In the genomic region with DNA sequence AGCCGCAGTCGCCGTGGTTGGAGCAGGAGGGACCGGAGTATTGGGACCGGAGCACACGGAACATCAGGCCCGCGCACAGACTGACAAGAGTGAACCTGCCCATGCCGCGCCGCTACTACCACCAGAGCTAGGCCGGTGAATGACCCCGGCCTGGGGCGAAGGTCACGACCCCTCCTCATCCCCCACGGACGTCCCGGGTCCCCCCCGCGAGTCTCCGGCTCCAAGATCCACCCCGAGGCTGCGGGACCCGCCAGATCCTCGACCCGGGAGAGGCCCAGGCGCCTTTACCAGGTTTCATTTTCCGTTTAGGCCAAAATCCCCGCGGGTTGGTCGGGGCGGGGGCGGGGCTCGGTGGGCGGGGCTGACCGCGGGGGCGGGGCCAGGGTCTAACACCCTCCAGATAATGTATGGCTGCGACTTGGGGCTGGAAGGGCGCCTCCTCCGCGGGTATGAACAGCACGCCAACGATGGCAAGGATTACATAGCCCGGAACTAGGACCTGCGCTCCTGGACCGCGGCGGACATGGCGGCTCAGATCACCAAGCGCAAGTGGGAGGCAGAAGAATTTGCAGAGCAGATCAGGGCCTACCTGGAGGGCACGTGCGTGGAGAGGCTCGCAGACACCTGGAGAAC, we compare ENCODE assay signal across 8 cellular contexts. TPM values are rescaled to one million over a fixed set of nuclear protein-coding genes. Genes with fewer than 3 reads are reported as not detected.
DNase-seq lines count a peak whose midpoint lies in the region; ATAC-seq and TF ChIP-seq lines count a peak whose summit lies in the region.

No MANE protein-coding gene starts in this region.

- H3K36me3 ChIP-seq in BJ (ENCODE audit: control insufficient read depth, insufficient read depth, low read length) (no peaks in the 10 kb centered on the region), endocrine pancreas (ENCODE audit: control insufficient read depth, insufficient read depth, low read length) (no peaks in the 10 kb centered on the region), mucosa of stomach (ENCODE audit: control insufficient read depth, insufficient read depth, low read length) (no peaks in the 10 kb centered on the region)

- peak overlapping the region; percentile 96 for H3K27ac Mint-ChIP-seq in stimulated activated naive B cell treated with anti-CD40 and anti-IgM and Interleukin-4, amounts not matched to agents 10 μg/mL and 1 μg/mL and 100 μg/mL, for 72 hours

- DNase-seq in BJ (ENCODE audit: low read depth) (no peak), NCI-H2029 (lab: John Stamatoyannopoulos, UW) (peak; percentile 62), NCI-H446 (lab: John Stamatoyannopoulos, UW) (no peak)
- DNase-seq in activated CD8-positive, alpha-beta memory T cell treated with anti-CD3 and anti-CD28 coated beads for 24 hours: peak; percentile 84
- DNase-seq in stimulated activated naive B cell treated with anti-CD40 and anti-IgM and Interleukin-4, amounts not matched to agents 10 μg/mL and 1 μg/mL and 100 μg/mL, for 72 hours: peak; percentile 65

- TF ChIP-seq CTCF in BJ (IDR thresholded peaks at IDR 0.05; ENCODE audit: insufficient read depth, low read depth, low read length): no peak

- peak overlapping the region; percentile 77 for H3K9ac ChIP-seq in endocrine pancreas (ENCODE audit: control insufficient read depth, insufficient read depth, low read length)
- peak overlapping the region; percentile 98 for H3K9ac ChIP-seq in mucosa of stomach (ENCODE audit: low read length)

- no peaks in the 10 kb centered on the region for H3K9me3 ChIP-seq in endocrine pancreas (ENCODE audit: control insufficient read depth, low read length)
- no peaks in the 10 kb centered on the region for H3K9me3 ChIP-seq in mucosa of stomach (ENCODE audit: control insufficient read depth, low read length)

- POLR2A ChIA-PET in BJ (lab: Charles Lee): no interaction called here

- peak overlapping the region; percentile 56 for H3K4me3 ChIP-seq in BJ (ENCODE audit: low read depth, low read length)
- peak overlapping the region; percentile 61 for H3K4me3 ChIP-seq in endocrine pancreas (ENCODE audit: control insufficient read depth, insufficient read depth, low read length)
- peak overlapping the region; percentile 17 for H3K4me3 ChIP-seq in mucosa of stomach (ENCODE audit: low read length)

- ATAC-seq in GM21529 (IDR thresholded peaks at IDR 0.05; ENCODE audit: unreplicated experiment): peak; percentile 73
- ATAC-seq in stimulated activated naive B cell treated with anti-CD40 and anti-IgM and Interleukin-4, amounts not matched to agents 10 μg/mL and 1 μg/mL and 100 μg/mL, for 72 hours (replicated peaks): peak; percentile 86 to 90

- H3K4me3 Mint-ChIP-seq in stimulated activated naive B cell treated with anti-CD40 and anti-IgM and Interleukin-4, amounts not matched to agents 10 μg/mL and 1 μg/mL and 100 μg/mL, for 72 hours: peak overlapping the region; percentile 84 to 93

- H3K4me1 ChIP-seq in endocrine pancreas (ENCODE audit: control insufficient read depth, insufficient read depth, low read length) (no peaks in the 10 kb centered on the region), mucosa of stomach (ENCODE audit: control insufficient read depth, insufficient read depth, low read length) (peaks cover 10% of the 10 kb centered on the region)

- CTCF ChIA-PET in BJ (lab: Yijun Ruan, JAX): interaction anchor here (0.6 kb wide), 1 partner anchor 10 kb away, joined by 3 read pairs; no protein-coding TSS in a partner anchor

- peaks cover 24 to 52% of the 10 kb centered on the region in 2 donors for H3K4me1 Mint-ChIP-seq in stimulated activated naive B cell treated with anti-CD40 and anti-IgM and Interleukin-4, amounts not matched to agents 10 μg/mL and 1 μg/mL and 100 μg/mL, for 72 hours

- H3K27me3 Mint-ChIP-seq in stimulated activated naive B cell treated with anti-CD40 and anti-IgM and Interleukin-4, amounts not matched to agents 10 μg/mL and 1 μg/mL and 100 μg/mL, for 72 hours: no peaks in the 10 kb centered on the region

- H3K27me3 ChIP-seq in BJ (ENCODE audit: control insufficient read depth, insufficient read depth, low read length) (peaks cover 4% of the 10 kb centered on the region), endocrine pancreas (ENCODE audit: control insufficient read depth, insufficient read depth, low read length) (no peaks in the 10 kb centered on the region), mucosa of stomach (ENCODE audit: control insufficient read depth, insufficient read depth, low read length) (no peaks in the 10 kb centered on the region)

- H3K36me3 Mint-ChIP-seq in stimulated activated naive B cell treated with anti-CD40 and anti-IgM and Interleukin-4, amounts not matched to agents 10 μg/mL and 1 μg/mL and 100 μg/mL, for 72 hours: peaks cover 7 to 17% of the 10 kb centered on the region in 2 donors

- no peaks in the 10 kb centered on the region for H3K9me3 Mint-ChIP-seq in stimulated activated naive B cell treated with anti-CD40 and anti-IgM and Interleukin-4, amounts not matched to agents 10 μg/mL and 1 μg/mL and 100 μg/mL, for 72 hours

RNA-seq across cellular contexts. Expression of a gene that starts 15.4 kb away (rescaled TPM):
- polyA plus RNA-seq in BJ (2011; rRNA removed): 505 and 737 TPM in 2 replicates
- polyA minus RNA-seq in BJ (2011; rRNA and poly(A)+ RNA removed): 47.1 and 51.3 TPM in 2 replicates

Comparison
In these comparisons a context has a peak if more than half of its experiments do, and no peak if none do; other contexts are left out.
1. DNase-seq: peak in NCI-H2029 (single experiment), activated CD8-positive, alpha-beta memory T cell treated with anti-CD3 and anti-CD28 coated beads for 24 hours (single experiment) and stimulated activated naive B cell treated with anti-CD40 and anti-IgM and Interleukin-4, amounts not matched to agents 10 μg/mL and 1 μg/mL and 100 μg/mL, for 72 hours (single experiment); none in BJ (single experiment) and NCI-H446 (0 of 2).
2. Peak in every context shown above with its lines, with median percentiles within 50 percentile points of each other: H3K4me3 ChIP-seq.